21 cellular contexts compared by ENCODE assay signal in the genomic region with DNA sequence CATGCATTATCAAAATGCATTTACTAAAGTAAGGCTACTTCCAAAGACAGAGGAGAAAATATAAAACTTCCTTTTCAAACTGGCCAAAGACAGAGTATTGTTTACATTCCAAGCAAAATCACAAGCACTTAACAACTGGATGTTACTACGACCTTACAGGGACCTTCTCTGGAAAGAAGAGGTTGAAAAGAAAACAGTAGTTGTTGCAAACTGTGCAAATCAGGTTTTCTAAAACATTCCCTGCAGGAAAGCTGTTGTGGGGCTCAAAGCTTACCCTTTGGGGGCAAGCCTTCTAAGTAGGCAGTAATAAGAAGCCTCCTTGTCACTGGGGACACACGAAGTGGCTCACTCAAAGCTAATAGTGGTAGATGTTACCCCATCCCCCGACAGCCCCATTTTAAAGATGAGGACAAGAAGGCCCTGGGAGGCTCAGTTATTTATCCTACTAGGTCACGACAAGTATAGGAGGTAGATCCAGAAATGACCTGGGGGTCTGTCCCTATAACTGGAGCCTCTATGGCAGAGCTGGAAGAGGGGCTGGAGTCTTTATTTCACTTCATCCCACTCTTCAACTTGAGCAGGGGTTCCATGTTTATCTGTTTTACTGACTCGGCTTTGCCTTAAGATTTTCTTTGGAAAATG. TPM values are rescaled to one million over a fixed set of nuclear protein-coding genes. Genes with fewer than 3 reads are reported as not detected.
A peak's percentile ranks its signal among the peaks of the same experiment; 100 is the strongest.
DNase-seq lines count a peak whose midpoint lies in the region; ATAC-seq, FAIRE-seq and TF ChIP-seq lines count a peak whose summit lies in the region.
"Had no signal": no experiment of that assay in that cellular context is flagged by ENCODE, and none has a peak within 500 bp of the region (broad histone marks: within the 10 kb centered on the region; RNA-seq: fewer than 3 reads in every experiment).

No MANE protein-coding gene starts in this region.

- H3K4me3 Mint-ChIP-seq in nephron: no peak overlapping the region
- H3K4me3 Mint-ChIP-seq: GM23338, natural killer cell had no signal

- H3K27me3 Mint-ChIP-seq in nephron (ENCODE audit: low read depth): no peaks in the 10 kb centered on the region

- H3K27ac Mint-ChIP-seq in nephron: peak overlapping the region; percentile 6 to 47 (median 24)
- H3K27ac Mint-ChIP-seq: activated naive CD4-positive, alpha-beta T cell treated with anti-CD3 and anti-CD28 coated beads, Interleukin-2, amount 50 U/mL, for 72 hours; GM23338; natural killer cell had no signal

- H3K9me3 Mint-ChIP-seq in nephron: no peaks in the 10 kb centered on the region
- H3K9me3 Mint-ChIP-seq: activated naive CD4-positive, alpha-beta T cell treated with anti-CD3 and anti-CD28 coated beads, Interleukin-2, amount 50 U/mL, for 72 hours; GM23338; natural killer cell had no signal

- H3K4me1 Mint-ChIP-seq in nephron: peaks cover 39% of the 10 kb centered on the region

- no peak for FAIRE-seq in GM19239 (lab: Jason Lieb, UNC)
- FAIRE-seq: HTR-8/SVneo had no signal

- DNase-seq in Caki2 (ENCODE audit: low read depth): peak; percentile 21
- DNase-seq in SW480 (ENCODE audit: low spot score): peak; percentile 54
- DNase-seq in fibroblast of the aortic adventitia (ENCODE audit: low read depth): peak; percentile 41
- no peak for DNase-seq in occipital lobe (lab: John Stamatoyannopoulos, UW)
- no peak for DNase-seq in NCI-H510A (lab: John Stamatoyannopoulos, UW)
- no peak for DNase-seq in GM19239 (ENCODE audit: insufficient read length, low spot score)
- DNase-seq: activated CD4-positive, alpha-beta T cell treated with anti-CD3 and anti-CD28 coated beads for 1 hour; activated T-cell treated with anti-CD3 and anti-CD28 coated beads for 4 hours; DMS153; hippocampal formation; natural killer cell; NCI-H748 treated with DMSO at 0.1 percent for 48 hours; RPMI8226; stimulated activated CD4-positive, alpha-beta T cell treated with anti-CD3 and anti-CD28 coated beads, Interleukin-2, amount 100 ng/mL, for 24 hours; T-helper 2 cell; testis had no signal

- H3K4me3 ChIP-seq in fibroblast of the aortic adventitia (ENCODE audit: low read depth, low read length): no peak overlapping the region
- H3K4me3 ChIP-seq: GM23338, testis had no signal

- H3K36me3 Mint-ChIP-seq in nephron (ENCODE audit: low read depth): peaks cover 5% of the 10 kb centered on the region

- TF ChIP-seq CTCF in fibroblast of the aortic adventitia (IDR thresholded peaks at IDR 0.05; ENCODE audit: insufficient read depth, low read length) (no peak), nephron (IDR thresholded peaks at IDR 0.05; ENCODE audit: unreplicated experiment in 3 of 3) (no peak)

- no peak for ATAC-seq in GM19035 (IDR thresholded peaks at IDR 0.05; ENCODE audit: unreplicated experiment)
- ATAC-seq: activated naive CD4-positive, alpha-beta T cell treated with anti-CD3 and anti-CD28 coated beads, Interleukin-2, amount 50 U/mL, for 72 hours; GM23338; natural killer cell had no signal

- in situ Hi-C loops in Caki2 (cut with HindIII; ENCODE audit: low pct_unique_long_range_greater_than_20kb, low sequenced_read_pairs): no loop called here

RNA-seq across cellular contexts. Expression of gene ATXN7L1, which starts 46.6 kb away (rescaled TPM):
- 0.06 and 1.5 TPM in 2 replicates for total RNA-seq in Caki2 (2014; rRNA removed; shearing (Covaris generic); ENCODE audit: low replicate concordance)
- total RNA-seq in fibroblast of the aortic adventitia (ENCODE audit: low replicate concordance) (2.7 and 13.8 TPM in 2 replicates), occipital lobe (12.3 TPM)

Comparison
In these comparisons a context has a peak if more than half of its experiments do, and no peak if none do; other contexts are left out.
1. DNase-seq: peak in Caki2 (single experiment), SW480 (single experiment) and fibroblast of the aortic adventitia (single experiment); none in occipital lobe (single experiment), NCI-H510A (single experiment) and GM19239 (single experiment).